9 cellular contexts compared by ENCODE assay signal in genomic region chr7:73865738-73866445, GRCh38. TPM values are rescaled to one million over a fixed set of nuclear protein-coding genes. Genes with fewer than 3 reads are reported as not detected.
DNase-seq lines count a peak whose midpoint lies in the region; ATAC-seq and TF ChIP-seq lines count a peak whose summit lies in the region.
"Had no signal": no experiment of that assay in that cellular context is flagged by ENCODE, and none has a peak within 500 bp of the region (broad histone marks: within the 10 kb centered on the region; RNA-seq: fewer than 3 reads in every experiment).

No MANE protein-coding gene starts in this region.

- POLR2A ChIA-PET in WTC11 (lab: Charles Lee) = interaction anchor here (0.6 kb wide), 1 partner anchor 536 kb away, joined by 3 read pairs; no protein-coding TSS in a partner anchor

- intact Hi-C loops in heart right ventricle (cut with DNase I) = loop anchor here in 9 of 10 donors (1.0 to 10.0 kb wide), 11 partner anchors 111 to 536 kb away; partner anchors contain the start of genes ELN (in 4 of the 9) and EIF4H (in 1 of the 9)

- no peaks in the 10 kb centered on the region for H3K9me3 ChIP-seq in heart right ventricle

- no peaks in the 10 kb centered on the region for H3K9me3 Mint-ChIP-seq in WTC11
- H3K9me3 Mint-ChIP-seq in stimulated activated memory B cell treated with anti-CD40 and anti-IgM and Interleukin-4, amounts not matched to agents 10 μg/mL and 1 μg/mL and 100 μg/mL, for 72 hours = peaks cover 3% of the 10 kb centered on the region

- H3K36me3 Mint-ChIP-seq in WTC11 = no peaks in the 10 kb centered on the region
- no peaks in the 10 kb centered on the region for H3K36me3 Mint-ChIP-seq in stimulated activated memory B cell treated with anti-CD40 and anti-IgM and Interleukin-4, amounts not matched to agents 10 μg/mL and 1 μg/mL and 100 μg/mL, for 72 hours

- DNase-seq in NCI-H2196 (lab: John Stamatoyannopoulos, UW; ENCODE audit: unreplicated experiment) (peak; percentile 40), NCI-H2196 treated with DMSO at 0.1 percent for 48 hours (lab: John Stamatoyannopoulos, UW; ENCODE audit: unreplicated experiment) (no peak), LHCN-M2 (ENCODE audit: low read depth) (peak; percentile 60), WTC11 (ENCODE audit: low spot score) (peak; percentile 51), heart right ventricle (no peak)

- TF ChIP-seq CTCF in WTC11 (IDR thresholded peaks at IDR 0.05) (peak; percentile 41), heart right ventricle (IDR thresholded peaks at IDR 0.05) (peak; percentile 55 to 79 (median 71))

- no peak overlapping the region for H3K27ac ChIP-seq in heart right ventricle
- H3K27ac ChIP-seq: C4-2B had no signal

- no peak overlapping the region for H3K4me3 Mint-ChIP-seq in WTC11
- H3K4me3 Mint-ChIP-seq in stimulated activated memory B cell treated with anti-CD40 and anti-IgM and Interleukin-4, amounts not matched to agents 10 μg/mL and 1 μg/mL and 100 μg/mL, for 72 hours = no peak overlapping the region

- ATAC-seq in WTC11 = peak; percentile 55
- peak in 7 of 8 donors; percentile 47 to 84 (median 62) for ATAC-seq in heart right ventricle
- ATAC-seq in stimulated activated memory B cell treated with anti-CD40 and anti-IgM and Interleukin-4, amounts not matched to agents 10 μg/mL and 1 μg/mL and 100 μg/mL, for 72 hours = peak; percentile 42
- no peak for ATAC-seq in GM18520 (IDR thresholded peaks at IDR 0.05; ENCODE audit: unreplicated experiment)
- ATAC-seq in GM21825 (IDR thresholded peaks at IDR 0.05; ENCODE audit: unreplicated experiment) = no peak

- H3K36me3 ChIP-seq in heart right ventricle = no peaks in the 10 kb centered on the region

- peaks cover 0 to 4% (median 0%) of the 10 kb centered on the region in 7 donors for H3K27me3 ChIP-seq in heart right ventricle

- no peaks in the 10 kb centered on the region for H3K27me3 Mint-ChIP-seq in WTC11 (ENCODE audit: low read depth)
- peaks cover 51% of the 10 kb centered on the region for H3K27me3 Mint-ChIP-seq in stimulated activated memory B cell treated with anti-CD40 and anti-IgM and Interleukin-4, amounts not matched to agents 10 μg/mL and 1 μg/mL and 100 μg/mL, for 72 hours

- CTCF ChIA-PET in WTC11 (lab: Charles Lee) = interaction anchor here (2.1 kb wide), 1 partner anchor 161 kb away, joined by 15 read pairs; no protein-coding TSS in a partner anchor

- no peak overlapping the region for H3K27ac Mint-ChIP-seq in WTC11
- no peak overlapping the region for H3K27ac Mint-ChIP-seq in stimulated activated memory B cell treated with anti-CD40 and anti-IgM and Interleukin-4, amounts not matched to agents 10 μg/mL and 1 μg/mL and 100 μg/mL, for 72 hours

- 77 to 83% methylated on average over 6 of the region's 6 CpGs for WGBS in heart right ventricle, 2 donors

- peaks cover 0 to 23% (median 9%) of the 10 kb centered on the region in 9 donors for H3K4me1 ChIP-seq in heart right ventricle

- peaks cover 10% of the 10 kb centered on the region for H3K4me1 Mint-ChIP-seq in WTC11
- H3K4me1 Mint-ChIP-seq in stimulated activated memory B cell treated with anti-CD40 and anti-IgM and Interleukin-4, amounts not matched to agents 10 μg/mL and 1 μg/mL and 100 μg/mL, for 72 hours = no peaks in the 10 kb centered on the region

- H3K4me3 ChIP-seq in heart right ventricle = no peak overlapping the region

TF ChIP-seq in WTC11, 78 proteins besides CTCF, POLR2A, EP300 and RAD21:
- TF ChIP-seq NR2C2 (CRISPR knock-in tag; IDR thresholded peaks at IDR 0.05) (no peak), MYBL2 (CRISPR knock-in tag; IDR thresholded peaks at IDR 0.05) (no peak), ATF3 (CRISPR knock-in tag; conservative IDR thresholded peaks at IDR 0.05) (no peak), AR (CRISPR knock-in tag; IDR thresholded peaks at IDR 0.05) (no peak), CBFB (CRISPR knock-in tag; IDR thresholded peaks at IDR 0.05; ENCODE audit: low read depth) (no peak), USF1 (CRISPR knock-in tag; IDR thresholded peaks at IDR 0.05) (no peak), ERG (CRISPR knock-in tag; IDR thresholded peaks at IDR 0.05) (no peak), FOXJ3 (CRISPR knock-in tag; IDR thresholded peaks at IDR 0.05; ENCODE audit: borderline replicate concordance) (no peak), NR3C1 (CRISPR knock-in tag; conservative IDR thresholded peaks at IDR 0.05; ENCODE audit: low read depth) (no peak), HMGA2 (CRISPR knock-in tag; IDR thresholded peaks at IDR 0.05) (no peak)

RNA-seq across cellular contexts. Expression of gene TMEM270, which starts 4.9 kb away (rescaled TPM):
- total RNA-seq in LHCN-M2 (2014; rRNA removed) (not detected in 2 replicates), WTC11 (2021) (0.28 TPM in 1 of 3 replicates, not detected in the others), heart right ventricle (not detected)
- polyA plus RNA-seq in LHCN-M2 (2012) = 0.07 TPM
- not detected for polyA plus RNA-seq in heart right ventricle

RNA-seq across cellular contexts. Expression of gene METTL27, which starts 23.6 kb away (rescaled TPM):
- total RNA-seq in LHCN-M2 (2014; rRNA removed) (3.2 and 5.7 TPM in 2 replicates), WTC11 (2021) (4.3 to 7.7 TPM (median 6.6 TPM) in 3 replicates), heart right ventricle (1 to 10 TPM in 1 of 10 donors, under 1 TPM in 7, not detected in 2; 0.31 to 1.3 (median 0.47) TPM)
- polyA plus RNA-seq in LHCN-M2 (2012) = 7.8 TPM
- under 1 TPM in 1 of 2 donors, not detected in 1; 0.16 TPM for polyA plus RNA-seq in heart right ventricle

RNA-seq across cellular contexts. Expression of gene CLDN4, which starts 35.1 kb away (rescaled TPM):
- total RNA-seq in LHCN-M2 (2014; rRNA removed) = 0.17 and 0.19 TPM in 2 replicates
- polyA plus RNA-seq in LHCN-M2 (2012) = 0.28 TPM
- total RNA-seq in WTC11 (2021) = 32.0 to 54.3 TPM (median 52.5 TPM) in 3 replicates
- under 1 TPM in 2 of 10 donors, not detected in 8; 0.14 to 0.30 TPM for total RNA-seq in heart right ventricle
- polyA plus RNA-seq in heart right ventricle = under 1 TPM in 1 of 2 donors, not detected in 1; 0.03 TPM

Comparison
In these comparisons a context has a peak if more than half of its experiments do, and no peak if none do; other contexts are left out.
1. DNase-seq: peak in NCI-H2196 (single experiment), LHCN-M2 (single experiment) and WTC11 (single experiment); none in NCI-H2196 treated with DMSO at 0.1 percent for 48 hours (single experiment) and heart right ventricle (0 of 2).
2. ATAC-seq: peak in WTC11 (single experiment), heart right ventricle (7 of 8) and stimulated activated memory B cell treated with anti-CD40 and anti-IgM and Interleukin-4, amounts not matched to agents 10 μg/mL and 1 μg/mL and 100 μg/mL, for 72 hours (single experiment); none in GM18520 (single experiment) and GM21825 (single experiment).
3. RNA of gene CLDN4, which starts 35.1 kb away (total RNA-seq): 32.0 to 54.3 TPM in WTC11; 0.17 to 0.19 TPM in LHCN-M2 and 0.14 to 0.30 TPM in heart right ventricle; every median in the first group is over 10 times any median in the second.